Comparison of ENCODE assay signal across 1 cellular context in the genomic region with DNA sequence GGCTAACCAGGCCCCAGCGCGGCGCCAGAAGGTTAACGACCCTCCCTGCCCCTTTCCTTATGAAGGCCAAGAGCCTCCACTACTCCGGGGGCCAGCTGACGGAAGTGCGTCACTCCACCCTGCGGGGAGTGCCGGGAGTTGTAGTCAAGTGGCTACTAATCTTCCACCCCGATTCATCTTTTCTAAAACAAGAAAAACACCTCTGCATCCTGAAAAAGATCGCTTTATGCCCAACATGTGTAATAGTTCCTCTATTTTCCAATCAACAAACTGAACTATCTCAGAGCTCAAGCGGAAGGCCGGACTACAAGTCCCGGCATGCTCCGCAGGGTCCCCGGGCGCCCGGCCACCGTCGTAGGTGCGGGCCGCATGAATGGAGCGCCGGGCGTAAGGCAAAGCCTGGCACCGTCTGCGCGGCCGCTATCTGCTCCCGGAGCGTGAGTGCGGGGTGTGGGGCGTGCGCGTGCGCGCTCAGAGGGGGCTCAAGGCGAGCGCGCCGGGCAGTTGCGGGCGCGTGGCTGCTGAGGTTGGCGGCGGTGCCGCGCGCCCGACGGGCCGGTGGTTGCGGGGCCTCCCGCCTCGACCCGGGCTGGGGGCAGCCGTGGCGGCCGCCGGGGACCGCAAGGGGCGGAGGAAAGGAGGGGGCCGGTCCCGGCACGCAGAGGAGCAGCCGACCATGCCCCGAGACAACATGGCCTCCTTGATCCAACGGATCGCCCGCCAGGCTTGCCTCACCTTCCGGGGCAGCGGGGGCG.
TF ChIP-seq lines count a peak whose summit lies in the region.

A gene (plus strand): TSS at position 337 of the 755 bp plus-strand sequence. CDS start 340 bp downstream, at position 677.

TF ChIP-seq in HepG2, 621 proteins besides CTCF, POLR2A, EP300 and RAD21 (continued from another document and continues in another):
- TF ChIP-seq, protein P1, sequence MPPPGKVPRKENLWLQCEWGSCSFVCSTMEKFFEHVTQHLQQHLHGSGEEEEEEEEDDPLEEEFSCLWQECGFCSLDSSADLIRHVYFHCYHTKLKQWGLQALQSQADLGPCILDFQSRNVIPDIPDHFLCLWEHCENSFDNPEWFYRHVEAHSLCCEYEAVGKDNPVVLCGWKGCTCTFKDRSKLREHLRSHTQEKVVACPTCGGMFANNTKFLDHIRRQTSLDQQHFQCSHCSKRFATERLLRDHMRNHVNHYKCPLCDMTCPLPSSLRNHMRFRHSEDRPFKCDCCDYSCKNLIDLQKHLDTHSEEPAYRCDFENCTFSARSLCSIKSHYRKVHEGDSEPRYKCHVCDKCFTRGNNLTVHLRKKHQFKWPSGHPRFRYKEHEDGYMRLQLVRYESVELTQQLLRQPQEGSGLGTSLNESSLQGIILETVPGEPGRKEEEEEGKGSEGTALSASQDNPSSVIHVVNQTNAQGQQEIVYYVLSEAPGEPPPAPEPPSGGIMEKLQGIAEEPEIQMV (CRISPR knock-in tag; IDR thresholded peaks at IDR 0.05; ENCODE audit: low read depth), result 0 out of 2 replicates have a peak, but pooled peaks have one; percentile 16
- TF ChIP-seq MTA3 (CRISPR knock-in tag; IDR thresholded peaks at IDR 0.05), result no peak
- no peak for TF ChIP-seq HNF4G (IDR thresholded peaks at IDR 0.05; ENCODE audit: borderline replicate concordance, low read depth, low read length)
- no peak for TF ChIP-seq HNF4G (CRISPR knock-in tag; IDR thresholded peaks at IDR 0.05; ENCODE audit: borderline replicate concordance, low read depth)
- TF ChIP-seq SNAI1 (CRISPR knock-in tag; IDR thresholded peaks at IDR 0.05; ENCODE audit: borderline replicate concordance), result no peak
- TF ChIP-seq, protein P2, sequence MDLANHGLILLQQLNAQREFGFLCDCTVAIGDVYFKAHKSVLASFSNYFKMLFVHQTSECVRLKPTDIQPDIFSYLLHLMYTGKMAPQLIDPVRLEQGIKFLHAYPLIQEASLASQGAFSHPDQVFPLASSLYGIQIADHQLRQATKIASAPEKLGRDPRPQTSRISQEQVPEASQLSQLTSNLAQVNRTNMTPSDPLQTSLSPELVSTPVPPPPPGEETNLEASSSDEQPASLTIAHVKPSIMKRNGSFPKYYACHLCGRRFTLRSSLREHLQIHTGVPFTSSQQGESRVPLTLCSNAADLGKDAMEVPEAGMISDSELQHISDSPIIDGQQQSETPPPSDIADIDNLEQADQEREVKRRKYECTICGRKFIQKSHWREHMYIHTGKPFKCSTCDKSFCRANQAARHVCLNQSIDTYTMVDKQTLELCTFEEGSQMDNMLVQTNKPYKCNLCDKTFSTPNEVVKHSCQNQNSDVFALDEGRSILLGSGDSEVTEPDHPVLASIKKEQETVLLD (CRISPR knock-in tag; IDR thresholded peaks at IDR 0.05; ENCODE audit: low read depth), result no peak
- TF ChIP-seq, protein P3, sequence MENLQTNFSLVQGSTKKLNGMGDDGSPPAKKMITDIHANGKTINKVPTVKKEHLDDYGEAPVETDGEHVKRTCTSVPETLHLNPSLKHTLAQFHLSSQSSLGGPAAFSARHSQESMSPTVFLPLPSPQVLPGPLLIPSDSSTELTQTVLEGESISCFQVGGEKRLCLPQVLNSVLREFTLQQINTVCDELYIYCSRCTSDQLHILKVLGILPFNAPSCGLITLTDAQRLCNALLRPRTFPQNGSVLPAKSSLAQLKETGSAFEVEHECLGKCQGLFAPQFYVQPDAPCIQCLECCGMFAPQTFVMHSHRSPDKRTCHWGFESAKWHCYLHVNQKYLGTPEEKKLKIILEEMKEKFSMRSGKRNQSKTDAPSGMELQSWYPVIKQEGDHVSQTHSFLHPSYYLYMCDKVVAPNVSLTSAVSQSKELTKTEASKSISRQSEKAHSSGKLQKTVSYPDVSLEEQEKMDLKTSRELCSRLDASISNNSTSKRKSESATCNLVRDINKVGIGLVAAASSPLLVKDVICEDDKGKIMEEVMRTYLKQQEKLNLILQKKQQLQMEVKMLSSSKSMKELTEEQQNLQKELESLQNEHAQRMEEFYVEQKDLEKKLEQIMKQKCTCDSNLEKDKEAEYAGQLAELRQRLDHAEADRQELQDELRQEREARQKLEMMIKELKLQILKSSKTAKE (CRISPR knock-in tag; IDR thresholded peaks at IDR 0.05; ENCODE audit: borderline replicate concordance), result no peak
- TF ChIP-seq, protein P4, sequence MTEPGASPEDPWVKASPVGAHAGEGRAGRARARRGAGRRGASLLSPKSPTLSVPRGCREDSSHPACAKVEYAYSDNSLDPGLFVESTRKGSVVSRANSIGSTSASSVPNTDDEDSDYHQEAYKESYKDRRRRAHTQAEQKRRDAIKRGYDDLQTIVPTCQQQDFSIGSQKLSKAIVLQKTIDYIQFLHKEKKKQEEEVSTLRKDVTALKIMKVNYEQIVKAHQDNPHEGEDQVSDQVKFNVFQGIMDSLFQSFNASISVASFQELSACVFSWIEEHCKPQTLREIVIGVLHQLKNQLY (CRISPR knock-in tag; IDR thresholded peaks at IDR 0.05), result 0 out of 2 replicates have a peak, but pooled peaks have one; percentile 35
- TF ChIP-seq HDAC2 (CRISPR knock-in tag; IDR thresholded peaks at IDR 0.05), result peak; percentile 18; the same call in 1 of the 2 replicates
- no peak for TF ChIP-seq SP1 (IDR thresholded peaks at IDR 0.05)
- TF ChIP-seq SP1 (CRISPR knock-in tag; IDR thresholded peaks at IDR 0.05), result no peak
- TF ChIP-seq, protein P5, sequence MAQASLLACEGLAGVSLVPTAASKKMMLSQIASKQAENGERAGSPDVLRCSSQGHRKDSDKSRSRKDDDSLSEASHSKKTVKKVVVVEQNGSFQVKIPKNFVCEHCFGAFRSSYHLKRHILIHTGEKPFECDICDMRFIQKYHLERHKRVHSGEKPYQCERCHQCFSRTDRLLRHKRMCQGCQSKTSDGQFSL (CRISPR knock-in tag; IDR thresholded peaks at IDR 0.05), result no peak
- TF ChIP-seq, protein P6, sequence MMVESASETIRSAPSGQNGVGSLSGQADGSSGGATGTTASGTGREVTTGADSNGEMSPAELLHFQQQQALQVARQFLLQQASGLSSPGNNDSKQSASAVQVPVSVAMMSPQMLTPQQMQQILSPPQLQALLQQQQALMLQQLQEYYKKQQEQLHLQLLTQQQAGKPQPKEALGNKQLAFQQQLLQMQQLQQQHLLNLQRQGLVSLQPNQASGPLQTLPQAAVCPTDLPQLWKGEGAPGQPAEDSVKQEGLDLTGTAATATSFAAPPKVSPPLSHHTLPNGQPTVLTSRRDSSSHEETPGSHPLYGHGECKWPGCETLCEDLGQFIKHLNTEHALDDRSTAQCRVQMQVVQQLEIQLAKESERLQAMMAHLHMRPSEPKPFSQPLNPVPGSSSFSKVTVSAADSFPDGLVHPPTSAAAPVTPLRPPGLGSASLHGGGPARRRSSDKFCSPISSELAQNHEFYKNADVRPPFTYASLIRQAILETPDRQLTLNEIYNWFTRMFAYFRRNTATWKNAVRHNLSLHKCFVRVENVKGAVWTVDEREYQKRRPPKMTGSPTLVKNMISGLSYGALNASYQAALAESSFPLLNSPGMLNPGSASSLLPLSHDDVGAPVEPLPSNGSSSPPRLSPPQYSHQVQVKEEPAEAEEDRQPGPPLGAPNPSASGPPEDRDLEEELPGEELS (CRISPR knock-in tag; IDR thresholded peaks at IDR 0.05), result no peak
- TF ChIP-seq DNMT1 (CRISPR knock-in tag; IDR thresholded peaks at IDR 0.05), result no peak; the same call in 1 of the 2 replicates
- no peak for TF ChIP-seq ZNF468 (CRISPR knock-in tag; IDR thresholded peaks at IDR 0.05)
- no peak for TF ChIP-seq TAF15 (IDR thresholded peaks at IDR 0.05; ENCODE audit: low read depth, low read length, poor library complexity, severe bottlenecking)
- TF ChIP-seq IRX3 (CRISPR knock-in tag; IDR thresholded peaks at IDR 0.05; ENCODE audit: borderline replicate concordance, low read depth), result no peak; the same call in 1 of the 2 replicates
- TF ChIP-seq, protein P7, sequence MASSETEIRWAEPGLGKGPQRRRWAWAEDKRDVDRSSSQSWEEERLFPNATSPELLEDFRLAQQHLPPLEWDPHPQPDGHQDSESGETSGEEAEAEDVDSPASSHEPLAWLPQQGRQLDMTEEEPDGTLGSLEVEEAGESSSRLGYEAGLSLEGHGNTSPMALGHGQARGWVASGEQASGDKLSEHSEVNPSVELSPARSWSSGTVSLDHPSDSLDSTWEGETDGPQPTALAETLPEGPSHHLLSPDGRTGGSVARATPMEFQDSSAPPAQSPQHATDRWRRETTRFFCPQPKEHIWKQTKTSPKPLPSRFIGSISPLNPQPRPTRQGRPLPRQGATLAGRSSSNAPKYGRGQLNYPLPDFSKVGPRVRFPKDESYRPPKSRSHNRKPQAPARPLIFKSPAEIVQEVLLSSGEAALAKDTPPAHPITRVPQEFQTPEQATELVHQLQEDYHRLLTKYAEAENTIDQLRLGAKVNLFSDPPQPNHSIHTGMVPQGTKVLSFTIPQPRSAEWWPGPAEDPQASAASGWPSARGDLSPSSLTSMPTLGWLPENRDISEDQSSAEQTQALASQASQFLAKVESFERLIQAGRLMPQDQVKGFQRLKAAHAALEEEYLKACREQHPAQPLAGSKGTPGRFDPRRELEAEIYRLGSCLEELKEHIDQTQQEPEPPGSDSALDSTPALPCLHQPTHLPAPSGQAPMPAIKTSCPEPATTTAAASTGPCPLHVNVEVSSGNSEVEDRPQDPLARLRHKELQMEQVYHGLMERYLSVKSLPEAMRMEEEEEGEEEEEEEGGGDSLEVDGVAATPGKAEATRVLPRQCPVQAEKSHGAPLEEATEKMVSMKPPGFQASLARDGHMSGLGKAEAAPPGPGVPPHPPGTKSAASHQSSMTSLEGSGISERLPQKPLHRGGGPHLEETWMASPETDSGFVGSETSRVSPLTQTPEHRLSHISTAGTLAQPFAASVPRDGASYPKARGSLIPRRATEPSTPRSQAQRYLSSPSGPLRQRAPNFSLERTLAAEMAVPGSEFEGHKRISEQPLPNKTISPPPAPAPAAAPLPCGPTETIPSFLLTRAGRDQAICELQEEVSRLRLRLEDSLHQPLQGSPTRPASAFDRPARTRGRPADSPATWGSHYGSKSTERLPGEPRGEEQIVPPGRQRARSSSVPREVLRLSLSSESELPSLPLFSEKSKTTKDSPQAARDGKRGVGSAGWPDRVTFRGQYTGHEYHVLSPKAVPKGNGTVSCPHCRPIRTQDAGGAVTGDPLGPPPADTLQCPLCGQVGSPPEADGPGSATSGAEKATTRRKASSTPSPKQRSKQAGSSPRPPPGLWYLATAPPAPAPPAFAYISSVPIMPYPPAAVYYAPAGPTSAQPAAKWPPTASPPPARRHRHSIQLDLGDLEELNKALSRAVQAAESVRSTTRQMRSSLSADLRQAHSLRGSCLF (CRISPR knock-in tag; IDR thresholded peaks at IDR 0.05; ENCODE audit: borderline replicate concordance), result no peak
- no peak for TF ChIP-seq U2AF2 (IDR thresholded peaks at IDR 0.05; ENCODE audit: low read depth, low read length)
- TF ChIP-seq, protein P8, sequence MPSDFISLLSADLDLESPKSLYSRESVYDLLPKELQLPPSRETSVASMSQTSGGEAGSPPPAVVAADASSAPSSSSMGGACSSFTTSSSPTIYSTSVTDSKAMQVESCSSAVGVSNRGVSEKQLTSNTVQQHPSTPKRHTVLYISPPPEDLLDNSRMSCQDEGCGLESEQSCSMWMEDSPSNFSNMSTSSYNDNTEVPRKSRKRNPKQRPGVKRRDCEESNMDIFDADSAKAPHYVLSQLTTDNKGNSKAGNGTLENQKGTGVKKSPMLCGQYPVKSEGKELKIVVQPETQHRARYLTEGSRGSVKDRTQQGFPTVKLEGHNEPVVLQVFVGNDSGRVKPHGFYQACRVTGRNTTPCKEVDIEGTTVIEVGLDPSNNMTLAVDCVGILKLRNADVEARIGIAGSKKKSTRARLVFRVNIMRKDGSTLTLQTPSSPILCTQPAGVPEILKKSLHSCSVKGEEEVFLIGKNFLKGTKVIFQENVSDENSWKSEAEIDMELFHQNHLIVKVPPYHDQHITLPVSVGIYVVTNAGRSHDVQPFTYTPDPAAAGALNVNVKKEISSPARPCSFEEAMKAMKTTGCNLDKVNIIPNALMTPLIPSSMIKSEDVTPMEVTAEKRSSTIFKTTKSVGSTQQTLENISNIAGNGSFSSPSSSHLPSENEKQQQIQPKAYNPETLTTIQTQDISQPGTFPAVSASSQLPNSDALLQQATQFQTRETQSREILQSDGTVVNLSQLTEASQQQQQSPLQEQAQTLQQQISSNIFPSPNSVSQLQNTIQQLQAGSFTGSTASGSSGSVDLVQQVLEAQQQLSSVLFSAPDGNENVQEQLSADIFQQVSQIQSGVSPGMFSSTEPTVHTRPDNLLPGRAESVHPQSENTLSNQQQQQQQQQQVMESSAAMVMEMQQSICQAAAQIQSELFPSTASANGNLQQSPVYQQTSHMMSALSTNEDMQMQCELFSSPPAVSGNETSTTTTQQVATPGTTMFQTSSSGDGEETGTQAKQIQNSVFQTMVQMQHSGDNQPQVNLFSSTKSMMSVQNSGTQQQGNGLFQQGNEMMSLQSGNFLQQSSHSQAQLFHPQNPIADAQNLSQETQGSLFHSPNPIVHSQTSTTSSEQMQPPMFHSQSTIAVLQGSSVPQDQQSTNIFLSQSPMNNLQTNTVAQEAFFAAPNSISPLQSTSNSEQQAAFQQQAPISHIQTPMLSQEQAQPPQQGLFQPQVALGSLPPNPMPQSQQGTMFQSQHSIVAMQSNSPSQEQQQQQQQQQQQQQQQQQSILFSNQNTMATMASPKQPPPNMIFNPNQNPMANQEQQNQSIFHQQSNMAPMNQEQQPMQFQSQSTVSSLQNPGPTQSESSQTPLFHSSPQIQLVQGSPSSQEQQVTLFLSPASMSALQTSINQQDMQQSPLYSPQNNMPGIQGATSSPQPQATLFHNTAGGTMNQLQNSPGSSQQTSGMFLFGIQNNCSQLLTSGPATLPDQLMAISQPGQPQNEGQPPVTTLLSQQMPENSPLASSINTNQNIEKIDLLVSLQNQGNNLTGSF (CRISPR knock-in tag; IDR thresholded peaks at IDR 0.05), result no peak
- TF ChIP-seq, protein P9, sequence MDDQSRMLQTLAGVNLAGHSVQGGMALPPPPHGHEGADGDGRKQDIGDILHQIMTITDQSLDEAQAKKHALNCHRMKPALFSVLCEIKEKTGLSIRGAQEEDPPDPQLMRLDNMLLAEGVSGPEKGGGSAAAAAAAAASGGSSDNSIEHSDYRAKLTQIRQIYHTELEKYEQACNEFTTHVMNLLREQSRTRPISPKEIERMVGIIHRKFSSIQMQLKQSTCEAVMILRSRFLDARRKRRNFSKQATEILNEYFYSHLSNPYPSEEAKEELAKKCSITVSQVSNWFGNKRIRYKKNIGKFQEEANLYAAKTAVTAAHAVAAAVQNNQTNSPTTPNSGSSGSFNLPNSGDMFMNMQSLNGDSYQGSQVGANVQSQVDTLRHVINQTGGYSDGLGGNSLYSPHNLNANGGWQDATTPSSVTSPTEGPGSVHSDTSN (CRISPR knock-in tag; IDR thresholded peaks at IDR 0.05; ENCODE audit: borderline replicate concordance), result no peak
- TF ChIP-seq YY1 (IDR thresholded peaks at IDR 0.05; ENCODE audit: insufficient read depth, insufficient replicate concordance, low read depth, low read length), result peak; percentile 79
- no peak for TF ChIP-seq ZNF607 (CRISPR knock-in tag; IDR thresholded peaks at IDR 0.05; ENCODE audit: borderline replicate concordance)
- TF ChIP-seq MBNL3 (CRISPR knock-in tag; conservative IDR thresholded peaks at IDR 0.05), result no peak
- TF ChIP-seq ZNF782 (CRISPR knock-in tag; IDR thresholded peaks at IDR 0.05; ENCODE audit: borderline replicate concordance), result no peak; the same call in 1 of the 2 replicates
- TF ChIP-seq FOXA3 (CRISPR knock-in tag; IDR thresholded peaks at IDR 0.05), result no peak
- no peak for TF ChIP-seq ZNF589 (CRISPR knock-in tag; conservative IDR thresholded peaks at IDR 0.05)
- peak; percentile 60 for TF ChIP-seq SPEN (CRISPR knock-in tag; IDR thresholded peaks at IDR 0.05; ENCODE audit: low read depth)
- TF ChIP-seq SALL2 (CRISPR knock-in tag; IDR thresholded peaks at IDR 0.05), result 0 out of 2 replicates have a peak, but pooled peaks have one; percentile 20
- no peak for TF ChIP-seq KLF9 (CRISPR knock-in tag; IDR thresholded peaks at IDR 0.05; ENCODE audit: low read depth)
- no peak; the same call in 1 of the 2 replicates for TF ChIP-seq ZBTB7B (CRISPR knock-in tag; IDR thresholded peaks at IDR 0.05)
- no peak for TF ChIP-seq ZFP36L2 (CRISPR knock-in tag; IDR thresholded peaks at IDR 0.05)
